ENCODE assay signal across 28 cellular contexts in genomic region chr5:44783916-44784315, GRCh38.
"Had no signal": no experiment of that assay in that cellular context is flagged by ENCODE, and none has a peak within 500 bp of the region (broad histone marks: within the 10 kb centered on the region; RNA-seq: fewer than 3 reads in every experiment).

No MANE protein-coding gene starts in this region.

- H3K27me3 ChIP-seq: body of pancreas, esophagus muscularis mucosa, foreskin keratinocyte, gastrocnemius medialis, heart left ventricle had no signal

- H3K4me3 ChIP-seq: body of pancreas, esophagus muscularis mucosa, gastrocnemius medialis, heart left ventricle had no signal

- H3K9me3 ChIP-seq: body of pancreas, esophagus muscularis mucosa, gastrocnemius medialis had no signal

- H3K27ac ChIP-seq: body of pancreas, esophagus muscularis mucosa, foreskin keratinocyte, gastrocnemius medialis, heart left ventricle had no signal

- ATAC-seq: activated CD8-positive, alpha-beta T cell treated with anti-CD3 and anti-CD28 coated beads for 36 hours; body of pancreas; effector memory CD8-positive, alpha-beta T cell; foreskin keratinocyte; gastrocnemius medialis; heart left ventricle; WTC11 had no signal

- H3K4me1 ChIP-seq: body of pancreas, esophagus muscularis mucosa, foreskin keratinocyte, gastrocnemius medialis, heart left ventricle had no signal

- FAIRE-seq: colon had no signal

- DNase-seq: activated CD4-positive, alpha-beta T cell treated with anti-CD3 and anti-CD28 coated beads for 48 hours; activated CD4-positive, alpha-beta T cell treated with anti-CD3 and anti-CD28 coated beads, Interleukin-2, amount 50 U/mL, for 1 hour; activated CD4-positive, alpha-beta T cell treated with anti-CD3 and anti-CD28 coated beads, Interleukin-2, amount 50 U/mL, for 48 hours; activated CD8-positive, alpha-beta memory T cell treated with anti-CD3 and anti-CD28 coated beads for 24 hours; activated CD8-positive, alpha-beta T cell treated with anti-CD3 and anti-CD28 coated beads for 36 hours; activated effector memory CD4-positive, alpha-beta T cell treated with Interleukin-2 at 50 U/mL for 16 hours; activated gamma-delta T cell treated with Interleukin-2 at 50 U/mL for 16 hours; activated naive CD4-positive, alpha-beta T cell treated with anti-CD3 and anti-CD28 coated beads, Interleukin-2, amount 50 U/mL, for 16 hours; activated naive CD4-positive, alpha-beta T cell treated with Interleukin-2 at 50 U/mL for 16 hours; activated T-cell treated with anti-CD3 and anti-CD28 coated beads, Interleukin-2, amount 50 U/mL, for 1 hour; activated T-cell treated with anti-CD3 and anti-CD28 coated beads, Interleukin-2, amount 50 U/mL, for 48 hours; amygdala; aorta; body of pancreas; caudate nucleus; cortex of kidney; dermis blood vessel endothelial cell; effector CD4-positive, alpha-beta T cell; effector memory CD8-positive, alpha-beta T cell; erythroblast; foreskin keratinocyte; gastrocnemius medialis; glutamatergic neuron; heart left ventricle; T-helper 2 cell had no signal

- H3K36me3 ChIP-seq: esophagus muscularis mucosa, gastrocnemius medialis, heart left ventricle had no signal
